Comparison of ENCODE assay signal across 1 cellular context in genomic region chr17:50373705-50374104, GRCh38.
TF ChIP-seq lines count a peak whose summit lies in the region.

No MANE protein-coding gene starts in this region.

TF ChIP-seq in IMR-90, 13 proteins besides CTCF, POLR2A, EP300 and RAD21:
- TF ChIP-seq RCOR1 (IDR thresholded peaks at IDR 0.05; ENCODE audit: insufficient replicate concordance, low read length), result no peak
- TF ChIP-seq CHD1 (IDR thresholded peaks at IDR 0.05; ENCODE audit: low read depth, low read length), result no peak
- no peak for TF ChIP-seq MXI1 (IDR thresholded peaks at IDR 0.05; ENCODE audit: borderline replicate concordance, low read depth, low read length)
- no peak for TF ChIP-seq RFX5 (IDR thresholded peaks at IDR 0.05; ENCODE audit: low read depth, low read length)
- no peak for TF ChIP-seq NFE2L2 (IDR thresholded peaks at IDR 0.05; ENCODE audit: low read depth, low read length)
- TF ChIP-seq MAZ (IDR thresholded peaks at IDR 0.05; ENCODE audit: borderline replicate concordance, low read depth, low read length), result no peak
- TF ChIP-seq CEBPB (IDR thresholded peaks at IDR 0.05; ENCODE audit: low read depth, low read length), result no peak
- no peak for TF ChIP-seq ELK1 (IDR thresholded peaks at IDR 0.05; ENCODE audit: borderline replicate concordance, low read depth, low read length)
- TF ChIP-seq SMC3 (IDR thresholded peaks at IDR 0.05; ENCODE audit: low read depth, low read length), result no peak
- TF ChIP-seq BHLHE40 (IDR thresholded peaks at IDR 0.05; ENCODE audit: low read depth, low read length), result no peak
- no peak for TF ChIP-seq FOS (IDR thresholded peaks at IDR 0.05; ENCODE audit: low read depth, low read length)
- no peak for TF ChIP-seq USF2 (IDR thresholded peaks at IDR 0.05; ENCODE audit: low read depth, low read length)
- no peak for TF ChIP-seq MAFK (IDR thresholded peaks at IDR 0.05; ENCODE audit: low read depth, low read length)
TF ChIP-seq in IMR-90: peak in this region for 0.
